Comparison of ENCODE assay signal across 29 cellular contexts in the genomic region with DNA sequence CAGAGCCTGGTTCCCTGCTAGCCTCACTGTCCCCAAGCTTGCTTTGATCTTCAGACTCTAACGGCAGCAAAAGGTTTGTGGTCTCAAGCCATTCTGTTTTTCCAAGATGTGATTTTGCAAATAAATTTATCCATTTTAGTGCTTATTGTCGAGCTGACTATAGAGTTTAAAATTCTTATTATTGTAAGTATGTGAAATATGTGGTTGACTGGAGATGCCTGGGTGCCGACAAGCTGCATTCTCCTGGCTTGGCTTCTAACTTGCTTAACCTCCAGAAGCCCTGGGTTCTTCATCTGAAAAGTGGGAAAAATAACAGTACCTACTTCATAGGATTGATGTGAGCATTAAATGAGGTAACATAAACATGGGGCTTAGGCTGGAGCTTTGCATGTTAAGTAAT. TPM values are rescaled to one million over a fixed set of nuclear protein-coding genes. Genes with fewer than 3 reads are reported as not detected.
"Had no signal": no experiment of that assay in that cellular context is flagged by ENCODE, and none has a peak within 500 bp of the region (broad histone marks: within the 10 kb centered on the region; RNA-seq: fewer than 3 reads in every experiment).

No MANE protein-coding gene starts in this region.

- H3K9me3 ChIP-seq: colonic mucosa, esophagus squamous epithelium, left lung, lower lobe of right lung, right atrium auricular region, tibial nerve had no signal

- H3K9me3 Mint-ChIP-seq: naive thymus-derived CD8-positive, alpha-beta T cell; T-helper 1 cell treated with Interleukin-12 subunit alpha and Interleukin-12 subunit beta and Interleukin-4 antibody, amounts not matched to agents 30 μg/mL and 1 μg/mL, for 36 hours had no signal

- H3K4me2 ChIP-seq: neural progenitor cell had no signal

- H3K27ac Mint-ChIP-seq: activated naive CD8-positive, alpha-beta T cell; T-helper 1 cell treated with Interleukin-12 subunit alpha and Interleukin-12 subunit beta and Interleukin-4 antibody, amounts not matched to agents 30 μg/mL and 1 μg/mL, for 36 hours had no signal

- H3K36me3 Mint-ChIP-seq: activated naive CD8-positive, alpha-beta T cell; naive thymus-derived CD8-positive, alpha-beta T cell; neural progenitor cell had no signal

- H3K27me3 ChIP-seq: colonic mucosa, esophagus squamous epithelium, left lung, neural progenitor cell, right atrium auricular region, tibial nerve had no signal

- FAIRE-seq: endometrium, frontal cortex, islet of Langerhans, TTC549 had no signal

- H3K27ac ChIP-seq: colonic mucosa, epithelial cell of prostate, esophagus squamous epithelium, left lung, lower lobe of right lung, neural progenitor cell, right atrium auricular region, tibial nerve, VCaP had no signal

- H3K4me3 Mint-ChIP-seq: activated naive CD8-positive, alpha-beta T cell; naive thymus-derived CD8-positive, alpha-beta T cell; neural progenitor cell; T-helper 1 cell treated with Interleukin-12 subunit alpha and Interleukin-12 subunit beta and Interleukin-4 antibody, amounts not matched to agents 30 μg/mL and 1 μg/mL, for 36 hours had no signal

- H3K36me3 ChIP-seq: colonic mucosa, esophagus squamous epithelium, left lung, lower lobe of right lung, neural progenitor cell, right atrium auricular region, tibial nerve had no signal

- H3K4me3 ChIP-seq: colonic mucosa, esophagus squamous epithelium, left lung, lower lobe of right lung, neural progenitor cell, right atrium auricular region, tibial nerve had no signal

- ATAC-seq: left lung; lower lobe of right lung; naive thymus-derived CD8-positive, alpha-beta T cell had no signal

- DNase-seq: activated CD4-positive, alpha-beta T cell treated with anti-CD3 and anti-CD28 coated beads for 4 hours; activated CD4-positive, alpha-beta T cell treated with anti-CD3 and anti-CD28 coated beads, Interleukin-2, amount 50 U/mL, for 4 hours; activated CD8-positive, alpha-beta memory T cell treated with anti-CD3 and anti-CD28 coated beads for 24 hours; activated effector memory CD4-positive, alpha-beta T cell treated with Interleukin-2 at 50 U/mL for 16 hours; activated naive CD4-positive, alpha-beta T cell treated with Interleukin-2 at 50 U/mL for 16 hours; amniotic stem cell; colonic mucosa; effector CD8-positive, alpha-beta T cell; esophagus squamous epithelium; left lung; lower lobe of right lung; mesenchymal stem cell; naive thymus-derived CD8-positive, alpha-beta T cell; occipital lobe; stimulated activated naive CD4-positive, alpha-beta T cell; T-helper 9 cell had no signal

- H3K4me1 ChIP-seq: colonic mucosa, left lung, lower lobe of right lung, neural progenitor cell, right atrium auricular region, tibial nerve had no signal

- H3K9ac ChIP-seq: neural progenitor cell had no signal

- H3K27me3 Mint-ChIP-seq: activated naive CD8-positive, alpha-beta T cell; naive thymus-derived CD8-positive, alpha-beta T cell had no signal

RNA-seq across cellular contexts. Expression of gene EDAR, which starts 9.9 kb away (rescaled TPM):
- total RNA-seq: occipital lobe, pulmonary artery endothelial cell, right atrium auricular region, temporal lobe had no signal
